13 cellular contexts compared by ENCODE assay signal in genomic region chr2:3102081-3102914, GRCh38.
"Had no signal": no experiment of that assay in that cellular context is flagged by ENCODE, and none has a peak within 500 bp of the region (broad histone marks: within the 10 kb centered on the region; RNA-seq: fewer than 3 reads in every experiment).

No MANE protein-coding gene starts in this region.

- H3K36me3 ChIP-seq: ovary, transverse colon had no signal

- H2AFZ ChIP-seq: hepatocyte had no signal

- H3K4me3 Mint-ChIP-seq: activated CD4-positive, alpha-beta memory T cell treated with anti-CD3 and anti-CD28 coated beads, Interleukin-2, amount 10 ng/mL, durations not matched to agents 7 days and 5 days; activated naive CD8-positive, alpha-beta T cell treated with anti-CD3 and anti-CD28 coated beads, Interleukin-2, amount 50 U/mL, for 24 hours; T-helper 2 cell treated with Interferon-gamma antibody and Interleukin-4, amounts not matched to agents 5 μg/mL and 100 μg/mL, for 36 hours had no signal

- H3K4me2 ChIP-seq: hepatocyte had no signal

- H3K4me3 ChIP-seq: hepatocyte, mucosa of descending colon, ovary, transverse colon had no signal

- H3K9me3 ChIP-seq: mucosa of descending colon, ovary, transverse colon had no signal

- H3K4me1 ChIP-seq: transverse colon had no signal

- H3K27ac Mint-ChIP-seq: activated CD4-positive, alpha-beta memory T cell treated with anti-CD3 and anti-CD28 coated beads, Interleukin-2, amount 10 ng/mL, durations not matched to agents 7 days and 5 days; activated naive CD8-positive, alpha-beta T cell treated with anti-CD3 and anti-CD28 coated beads, Interleukin-2, amount 50 U/mL, for 24 hours; T-helper 2 cell treated with Interferon-gamma antibody and Interleukin-4, amounts not matched to agents 5 μg/mL and 100 μg/mL, for 36 hours had no signal

- ATAC-seq: activated naive CD8-positive, alpha-beta T cell treated with anti-CD3 and anti-CD28 coated beads, Interleukin-2, amount 50 U/mL, for 24 hours; mucosa of descending colon had no signal

- H3K4me1 Mint-ChIP-seq: activated CD4-positive, alpha-beta memory T cell treated with anti-CD3 and anti-CD28 coated beads, Interleukin-2, amount 10 ng/mL, durations not matched to agents 7 days and 5 days had no signal

- H3K9me3 Mint-ChIP-seq: activated CD4-positive, alpha-beta memory T cell treated with anti-CD3 and anti-CD28 coated beads, Interleukin-2, amount 10 ng/mL, durations not matched to agents 7 days and 5 days; activated naive CD8-positive, alpha-beta T cell treated with anti-CD3 and anti-CD28 coated beads, Interleukin-2, amount 50 U/mL, for 24 hours; T-helper 2 cell treated with Interferon-gamma antibody and Interleukin-4, amounts not matched to agents 5 μg/mL and 100 μg/mL, for 36 hours had no signal

- H3K27me3 ChIP-seq: hepatocyte, ovary, transverse colon had no signal

- H3K27ac ChIP-seq: hepatocyte, ovary, transverse colon had no signal

- DNase-seq: activated CD4-positive, alpha-beta memory T cell treated with anti-CD3 and anti-CD28 coated beads, Interleukin-2, amount 10 ng/mL, durations not matched to agents 7 days and 5 days; activated CD4-positive, CD25-positive, alpha-beta regulatory T cell treated with anti-CD3 and anti-CD28 coated beads, Interleukin-2, amount 50 U/mL, for 72 hours; activated naive CD4-positive, alpha-beta T cell treated with Interleukin-2 at 50 U/mL for 16 hours; activated naive CD8-positive, alpha-beta T cell treated with anti-CD3 and anti-CD28 coated beads, Interleukin-2, amount 50 U/mL, for 24 hours; cortex of kidney; effector memory CD4-positive, alpha-beta T cell; kidney glomerular epithelial cell; mucosa of descending colon; ovary; SW 1271; transverse colon had no signal
